Comparison of ENCODE assay signal across 9 cellular contexts in genomic region chr9:109793196-109793595, GRCh38. TPM values are rescaled to one million over a fixed set of nuclear protein-coding genes. Genes with fewer than 3 reads are reported as not detected.
A peak's percentile ranks its signal among the peaks of the same experiment; 100 is the strongest.
DNase-seq lines count a peak whose midpoint lies in the region; ATAC-seq, FAIRE-seq and TF ChIP-seq lines count a peak whose summit lies in the region.
"Had no signal": no experiment of that assay in that cellular context is flagged by ENCODE, and none has a peak within 500 bp of the region (broad histone marks: within the 10 kb centered on the region; RNA-seq: fewer than 3 reads in every experiment).

No MANE protein-coding gene starts in this region.

- H3K27ac Mint-ChIP-seq in nephron progenitor cell: peak overlapping the region; percentile 63

- H3K9me3 ChIP-seq in AG04450 (ENCODE audit: control insufficient read depth, insufficient read depth, low read length): no peaks in the 10 kb centered on the region

- H3K27me3 ChIP-seq in AG04450 (ENCODE audit: control insufficient read depth, insufficient read depth, low read length): no peaks in the 10 kb centered on the region

- H3K4me3 ChIP-seq in AG04450 (ENCODE audit: low read depth, low read length) (no peak overlapping the region), epithelial cell of proximal tubule (ENCODE audit: low read depth, low read length) (no peak overlapping the region)

- H3K27me3 Mint-ChIP-seq in nephron progenitor cell (ENCODE audit: low read depth, poor library complexity): peaks cover 8% of the 10 kb centered on the region

- H3K9me3 Mint-ChIP-seq in nephron progenitor cell: no peaks in the 10 kb centered on the region

- POLR2A ChIA-PET in AG04450 (lab: Yijun Ruan, JAX): no interaction called here

- H3K4me1 Mint-ChIP-seq in nephron progenitor cell: peaks cover 61% of the 10 kb centered on the region

- H3K4me3 Mint-ChIP-seq in nephron progenitor cell: no peak overlapping the region

- ATAC-seq in GM19395 (IDR thresholded peaks at IDR 0.05; ENCODE audit: unreplicated experiment): no peak

- no peak overlapping the region for H3K27ac ChIP-seq in AG04450 (ENCODE audit: low read depth, low read length)

- H3K36me3 Mint-ChIP-seq in nephron progenitor cell (ENCODE audit: low read depth): no peaks in the 10 kb centered on the region

- no peak for TF ChIP-seq CTCF in AG04450 (IDR thresholded peaks at IDR 0.05; ENCODE audit: low read depth, low read length)
- TF ChIP-seq CTCF in epithelial cell of proximal tubule (conservative IDR thresholded peaks at IDR 0.05; ENCODE audit: low read depth, low read length): no peak
- no peak for TF ChIP-seq CTCF in nephron progenitor cell (IDR thresholded peaks at IDR 0.05)

- CTCF ChIA-PET in AG04450 (lab: Charles Lee): no interaction called here

- no peak for FAIRE-seq in frontal cortex (lab: Jason Lieb, UNC)

- DNase-seq in AG04450 (ENCODE audit: low read depth, low spot score) (peak; percentile 78), NCI-H226 (peak; percentile 80), epithelial cell of proximal tubule (ENCODE audit: low read depth) (peak; percentile 62), nephron progenitor cell (no peak), frontal cortex (ENCODE audit: low spot score in 2 of 2) (no peak), Kasumi-1 (lab: John Stamatoyannopoulos, UW) (no peak)
- no peak for DNase-seq in effector CD4-positive, alpha-beta T cell
- DNase-seq: activated naive CD4-positive, alpha-beta T cell had no signal

RNA-seq across cellular contexts. Expression of gene PALM2AKAP2, which starts 13.2 kb away (rescaled TPM):
- 4.6 and 5.0 TPM in 2 replicates for polyA plus RNA-seq in AG04450 (2011; rRNA removed)
- polyA minus RNA-seq in AG04450 (2011; rRNA and poly(A)+ RNA removed): 4.7 and 10.5 TPM in 2 replicates
- total RNA-seq in epithelial cell of proximal tubule (2.8 and 3.8 TPM in 2 replicates), frontal cortex (4.1 TPM)

Comparison
In these comparisons a context has a peak if more than half of its experiments do, and no peak if none do; other contexts are left out.
1. DNase-seq: peak in AG04450 (single experiment), NCI-H226 (single experiment) and epithelial cell of proximal tubule (single experiment); none in nephron progenitor cell (single experiment), effector CD4-positive, alpha-beta T cell (single experiment), frontal cortex (0 of 2) and Kasumi-1 (0 of 2).